In the genomic region with DNA sequence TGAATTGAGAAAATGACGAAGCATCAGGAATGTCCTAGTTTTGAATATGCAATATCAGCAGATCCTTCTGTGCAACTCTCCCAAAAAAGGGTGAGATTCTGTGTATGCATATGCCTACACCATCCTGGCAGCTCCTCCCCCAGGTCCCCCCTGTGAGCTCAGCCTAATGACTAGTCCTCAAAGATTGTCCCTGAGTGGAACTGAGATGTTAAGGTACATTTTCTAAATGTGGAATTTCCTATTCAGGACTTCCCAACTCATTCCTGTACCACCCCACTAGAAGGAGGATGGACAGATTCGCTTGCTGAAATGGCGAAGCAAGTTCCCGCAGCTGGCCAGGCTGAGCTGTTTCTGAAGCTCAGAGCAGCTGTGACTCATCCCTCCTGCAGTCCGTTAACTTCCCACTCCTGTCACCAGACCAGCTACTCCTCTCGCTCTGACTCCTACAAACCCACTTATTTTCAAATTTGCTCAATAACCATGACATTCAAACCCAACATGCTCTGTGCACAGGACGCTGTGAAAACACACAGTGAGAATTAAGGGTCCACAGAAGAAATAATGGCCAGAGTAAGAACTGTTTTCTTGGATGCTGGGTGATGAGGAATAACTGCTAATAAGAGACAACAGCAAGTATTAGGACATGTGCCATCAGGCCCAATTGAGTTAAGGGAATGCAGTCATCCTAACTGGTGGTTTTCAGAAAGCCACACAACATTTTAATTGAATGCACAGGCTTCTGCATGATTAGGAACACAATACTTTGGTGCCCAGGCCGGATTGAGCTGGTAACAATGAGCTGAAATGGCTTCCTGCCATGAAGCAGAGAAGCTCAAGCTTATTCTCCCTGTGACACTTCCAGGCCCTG, we compare ENCODE assay signal across 2 cellular contexts.
TF ChIP-seq lines count a peak whose summit lies in the region.

No MANE protein-coding gene starts in this region.

TF ChIP-seq in IMR-90, 13 proteins besides CTCF, POLR2A, EP300 and RAD21 (continued from another document):
- TF ChIP-seq, protein P1, sequence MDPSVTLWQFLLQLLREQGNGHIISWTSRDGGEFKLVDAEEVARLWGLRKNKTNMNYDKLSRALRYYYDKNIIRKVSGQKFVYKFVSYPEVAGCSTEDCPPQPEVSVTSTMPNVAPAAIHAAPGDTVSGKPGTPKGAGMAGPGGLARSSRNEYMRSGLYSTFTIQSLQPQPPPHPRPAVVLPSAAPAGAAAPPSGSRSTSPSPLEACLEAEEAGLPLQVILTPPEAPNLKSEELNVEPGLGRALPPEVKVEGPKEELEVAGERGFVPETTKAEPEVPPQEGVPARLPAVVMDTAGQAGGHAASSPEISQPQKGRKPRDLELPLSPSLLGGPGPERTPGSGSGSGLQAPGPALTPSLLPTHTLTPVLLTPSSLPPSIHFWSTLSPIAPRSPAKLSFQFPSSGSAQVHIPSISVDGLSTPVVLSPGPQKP (IDR thresholded peaks at IDR 0.05; ENCODE audit: borderline replicate concordance, low read depth, low read length) = no peak
- TF ChIP-seq FOS (IDR thresholded peaks at IDR 0.05; ENCODE audit: low read depth, low read length) = peak; percentile 74
- peak; percentile 95 for TF ChIP-seq MAFK (IDR thresholded peaks at IDR 0.05; ENCODE audit: low read depth, low read length)

TF ChIP-seq in WTC11, 78 proteins besides CTCF, POLR2A, EP300 and RAD21 (continued from another document):
- TF ChIP-seq, protein P2, sequence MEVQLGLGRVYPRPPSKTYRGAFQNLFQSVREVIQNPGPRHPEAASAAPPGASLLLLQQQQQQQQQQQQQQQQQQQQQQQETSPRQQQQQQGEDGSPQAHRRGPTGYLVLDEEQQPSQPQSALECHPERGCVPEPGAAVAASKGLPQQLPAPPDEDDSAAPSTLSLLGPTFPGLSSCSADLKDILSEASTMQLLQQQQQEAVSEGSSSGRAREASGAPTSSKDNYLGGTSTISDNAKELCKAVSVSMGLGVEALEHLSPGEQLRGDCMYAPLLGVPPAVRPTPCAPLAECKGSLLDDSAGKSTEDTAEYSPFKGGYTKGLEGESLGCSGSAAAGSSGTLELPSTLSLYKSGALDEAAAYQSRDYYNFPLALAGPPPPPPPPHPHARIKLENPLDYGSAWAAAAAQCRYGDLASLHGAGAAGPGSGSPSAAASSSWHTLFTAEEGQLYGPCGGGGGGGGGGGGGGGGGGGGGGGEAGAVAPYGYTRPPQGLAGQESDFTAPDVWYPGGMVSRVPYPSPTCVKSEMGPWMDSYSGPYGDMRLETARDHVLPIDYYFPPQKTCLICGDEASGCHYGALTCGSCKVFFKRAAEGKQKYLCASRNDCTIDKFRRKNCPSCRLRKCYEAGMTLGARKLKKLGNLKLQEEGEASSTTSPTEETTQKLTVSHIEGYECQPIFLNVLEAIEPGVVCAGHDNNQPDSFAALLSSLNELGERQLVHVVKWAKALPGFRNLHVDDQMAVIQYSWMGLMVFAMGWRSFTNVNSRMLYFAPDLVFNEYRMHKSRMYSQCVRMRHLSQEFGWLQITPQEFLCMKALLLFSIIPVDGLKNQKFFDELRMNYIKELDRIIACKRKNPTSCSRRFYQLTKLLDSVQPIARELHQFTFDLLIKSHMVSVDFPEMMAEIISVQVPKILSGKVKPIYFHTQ (CRISPR knock-in tag; IDR thresholded peaks at IDR 0.05) = no peak
- no peak for TF ChIP-seq ZNF416 (CRISPR knock-in tag; IDR thresholded peaks at IDR 0.05)
- TF ChIP-seq, protein P3, sequence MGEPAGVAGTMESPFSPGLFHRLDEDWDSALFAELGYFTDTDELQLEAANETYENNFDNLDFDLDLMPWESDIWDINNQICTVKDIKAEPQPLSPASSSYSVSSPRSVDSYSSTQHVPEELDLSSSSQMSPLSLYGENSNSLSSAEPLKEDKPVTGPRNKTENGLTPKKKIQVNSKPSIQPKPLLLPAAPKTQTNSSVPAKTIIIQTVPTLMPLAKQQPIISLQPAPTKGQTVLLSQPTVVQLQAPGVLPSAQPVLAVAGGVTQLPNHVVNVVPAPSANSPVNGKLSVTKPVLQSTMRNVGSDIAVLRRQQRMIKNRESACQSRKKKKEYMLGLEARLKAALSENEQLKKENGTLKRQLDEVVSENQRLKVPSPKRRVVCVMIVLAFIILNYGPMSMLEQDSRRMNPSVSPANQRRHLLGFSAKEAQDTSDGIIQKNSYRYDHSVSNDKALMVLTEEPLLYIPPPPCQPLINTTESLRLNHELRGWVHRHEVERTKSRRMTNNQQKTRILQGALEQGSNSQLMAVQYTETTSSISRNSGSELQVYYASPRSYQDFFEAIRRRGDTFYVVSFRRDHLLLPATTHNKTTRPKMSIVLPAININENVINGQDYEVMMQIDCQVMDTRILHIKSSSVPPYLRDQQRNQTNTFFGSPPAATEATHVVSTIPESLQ (CRISPR knock-in tag; IDR thresholded peaks at IDR 0.05) = no peak
- TF ChIP-seq, protein P4, sequence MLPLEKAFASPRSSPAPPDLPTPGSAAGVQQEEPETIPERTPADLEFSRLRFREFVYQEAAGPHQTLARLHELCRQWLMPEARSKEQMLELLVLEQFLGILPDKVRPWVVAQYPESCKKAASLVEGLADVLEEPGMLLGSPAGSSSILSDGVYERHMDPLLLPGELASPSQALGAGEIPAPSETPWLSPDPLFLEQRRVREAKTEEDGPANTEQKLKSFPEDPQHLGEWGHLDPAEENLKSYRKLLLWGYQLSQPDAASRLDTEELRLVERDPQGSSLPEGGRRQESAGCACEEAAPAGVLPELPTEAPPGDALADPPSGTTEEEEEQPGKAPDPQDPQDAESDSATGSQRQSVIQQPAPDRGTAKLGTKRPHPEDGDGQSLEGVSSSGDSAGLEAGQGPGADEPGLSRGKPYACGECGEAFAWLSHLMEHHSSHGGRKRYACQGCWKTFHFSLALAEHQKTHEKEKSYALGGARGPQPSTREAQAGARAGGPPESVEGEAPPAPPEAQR (CRISPR knock-in tag; IDR thresholded peaks at IDR 0.05) = no peak
- no peak for TF ChIP-seq ELF4 (CRISPR knock-in tag; IDR thresholded peaks at IDR 0.05; ENCODE audit: low read depth)
- TF ChIP-seq ESRRA (CRISPR knock-in tag; IDR thresholded peaks at IDR 0.05; ENCODE audit: borderline replicate concordance) = no peak
- TF ChIP-seq, protein P5, sequence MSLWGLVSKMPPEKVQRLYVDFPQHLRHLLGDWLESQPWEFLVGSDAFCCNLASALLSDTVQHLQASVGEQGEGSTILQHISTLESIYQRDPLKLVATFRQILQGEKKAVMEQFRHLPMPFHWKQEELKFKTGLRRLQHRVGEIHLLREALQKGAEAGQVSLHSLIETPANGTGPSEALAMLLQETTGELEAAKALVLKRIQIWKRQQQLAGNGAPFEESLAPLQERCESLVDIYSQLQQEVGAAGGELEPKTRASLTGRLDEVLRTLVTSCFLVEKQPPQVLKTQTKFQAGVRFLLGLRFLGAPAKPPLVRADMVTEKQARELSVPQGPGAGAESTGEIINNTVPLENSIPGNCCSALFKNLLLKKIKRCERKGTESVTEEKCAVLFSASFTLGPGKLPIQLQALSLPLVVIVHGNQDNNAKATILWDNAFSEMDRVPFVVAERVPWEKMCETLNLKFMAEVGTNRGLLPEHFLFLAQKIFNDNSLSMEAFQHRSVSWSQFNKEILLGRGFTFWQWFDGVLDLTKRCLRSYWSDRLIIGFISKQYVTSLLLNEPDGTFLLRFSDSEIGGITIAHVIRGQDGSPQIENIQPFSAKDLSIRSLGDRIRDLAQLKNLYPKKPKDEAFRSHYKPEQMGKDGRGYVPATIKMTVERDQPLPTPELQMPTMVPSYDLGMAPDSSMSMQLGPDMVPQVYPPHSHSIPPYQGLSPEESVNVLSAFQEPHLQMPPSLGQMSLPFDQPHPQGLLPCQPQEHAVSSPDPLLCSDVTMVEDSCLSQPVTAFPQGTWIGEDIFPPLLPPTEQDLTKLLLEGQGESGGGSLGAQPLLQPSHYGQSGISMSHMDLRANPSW (CRISPR knock-in tag; conservative IDR thresholded peaks at IDR 0.05; ENCODE audit: low read depth) = no peak
- TF ChIP-seq, protein P6, sequence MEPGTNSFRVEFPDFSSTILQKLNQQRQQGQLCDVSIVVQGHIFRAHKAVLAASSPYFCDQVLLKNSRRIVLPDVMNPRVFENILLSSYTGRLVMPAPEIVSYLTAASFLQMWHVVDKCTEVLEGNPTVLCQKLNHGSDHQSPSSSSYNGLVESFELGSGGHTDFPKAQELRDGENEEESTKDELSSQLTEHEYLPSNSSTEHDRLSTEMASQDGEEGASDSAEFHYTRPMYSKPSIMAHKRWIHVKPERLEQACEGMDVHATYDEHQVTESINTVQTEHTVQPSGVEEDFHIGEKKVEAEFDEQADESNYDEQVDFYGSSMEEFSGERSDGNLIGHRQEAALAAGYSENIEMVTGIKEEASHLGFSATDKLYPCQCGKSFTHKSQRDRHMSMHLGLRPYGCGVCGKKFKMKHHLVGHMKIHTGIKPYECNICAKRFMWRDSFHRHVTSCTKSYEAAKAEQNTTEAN (CRISPR knock-in tag; IDR thresholded peaks at IDR 0.05) = no peak
- no peak for TF ChIP-seq TEAD4 (CRISPR knock-in tag; IDR thresholded peaks at IDR 0.05)
- TF ChIP-seq, protein P7, sequence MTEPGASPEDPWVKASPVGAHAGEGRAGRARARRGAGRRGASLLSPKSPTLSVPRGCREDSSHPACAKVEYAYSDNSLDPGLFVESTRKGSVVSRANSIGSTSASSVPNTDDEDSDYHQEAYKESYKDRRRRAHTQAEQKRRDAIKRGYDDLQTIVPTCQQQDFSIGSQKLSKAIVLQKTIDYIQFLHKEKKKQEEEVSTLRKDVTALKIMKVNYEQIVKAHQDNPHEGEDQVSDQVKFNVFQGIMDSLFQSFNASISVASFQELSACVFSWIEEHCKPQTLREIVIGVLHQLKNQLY (CRISPR knock-in tag; IDR thresholded peaks at IDR 0.05) = no peak
- TF ChIP-seq ZNF396 (CRISPR knock-in tag; IDR thresholded peaks at IDR 0.05; ENCODE audit: borderline replicate concordance) = no peak
- TF ChIP-seq, protein P8, sequence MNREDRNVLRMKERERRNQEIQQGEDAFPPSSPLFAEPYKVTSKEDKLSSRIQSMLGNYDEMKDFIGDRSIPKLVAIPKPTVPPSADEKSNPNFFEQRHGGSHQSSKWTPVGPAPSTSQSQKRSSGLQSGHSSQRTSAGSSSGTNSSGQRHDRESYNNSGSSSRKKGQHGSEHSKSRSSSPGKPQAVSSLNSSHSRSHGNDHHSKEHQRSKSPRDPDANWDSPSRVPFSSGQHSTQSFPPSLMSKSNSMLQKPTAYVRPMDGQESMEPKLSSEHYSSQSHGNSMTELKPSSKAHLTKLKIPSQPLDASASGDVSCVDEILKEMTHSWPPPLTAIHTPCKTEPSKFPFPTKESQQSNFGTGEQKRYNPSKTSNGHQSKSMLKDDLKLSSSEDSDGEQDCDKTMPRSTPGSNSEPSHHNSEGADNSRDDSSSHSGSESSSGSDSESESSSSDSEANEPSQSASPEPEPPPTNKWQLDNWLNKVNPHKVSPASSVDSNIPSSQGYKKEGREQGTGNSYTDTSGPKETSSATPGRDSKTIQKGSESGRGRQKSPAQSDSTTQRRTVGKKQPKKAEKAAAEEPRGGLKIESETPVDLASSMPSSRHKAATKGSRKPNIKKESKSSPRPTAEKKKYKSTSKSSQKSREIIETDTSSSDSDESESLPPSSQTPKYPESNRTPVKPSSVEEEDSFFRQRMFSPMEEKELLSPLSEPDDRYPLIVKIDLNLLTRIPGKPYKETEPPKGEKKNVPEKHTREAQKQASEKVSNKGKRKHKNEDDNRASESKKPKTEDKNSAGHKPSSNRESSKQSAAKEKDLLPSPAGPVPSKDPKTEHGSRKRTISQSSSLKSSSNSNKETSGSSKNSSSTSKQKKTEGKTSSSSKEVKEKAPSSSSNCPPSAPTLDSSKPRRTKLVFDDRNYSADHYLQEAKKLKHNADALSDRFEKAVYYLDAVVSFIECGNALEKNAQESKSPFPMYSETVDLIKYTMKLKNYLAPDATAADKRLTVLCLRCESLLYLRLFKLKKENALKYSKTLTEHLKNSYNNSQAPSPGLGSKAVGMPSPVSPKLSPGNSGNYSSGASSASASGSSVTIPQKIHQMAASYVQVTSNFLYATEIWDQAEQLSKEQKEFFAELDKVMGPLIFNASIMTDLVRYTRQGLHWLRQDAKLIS (CRISPR knock-in tag; IDR thresholded peaks at IDR 0.05; ENCODE audit: borderline replicate concordance) = no peak
- TF ChIP-seq ZNF138 (CRISPR knock-in tag; conservative IDR thresholded peaks at IDR 0.05) = no peak
- no peak for TF ChIP-seq HMGA2 (CRISPR knock-in tag; IDR thresholded peaks at IDR 0.05)
- TF ChIP-seq IRF2 (CRISPR knock-in tag; IDR thresholded peaks at IDR 0.05; ENCODE audit: borderline replicate concordance, low read depth) = no peak
- TF ChIP-seq CBFB (CRISPR knock-in tag; IDR thresholded peaks at IDR 0.05; ENCODE audit: low read depth) = no peak
- no peak for TF ChIP-seq NR2C2 (CRISPR knock-in tag; IDR thresholded peaks at IDR 0.05)
- TF ChIP-seq, protein P9, sequence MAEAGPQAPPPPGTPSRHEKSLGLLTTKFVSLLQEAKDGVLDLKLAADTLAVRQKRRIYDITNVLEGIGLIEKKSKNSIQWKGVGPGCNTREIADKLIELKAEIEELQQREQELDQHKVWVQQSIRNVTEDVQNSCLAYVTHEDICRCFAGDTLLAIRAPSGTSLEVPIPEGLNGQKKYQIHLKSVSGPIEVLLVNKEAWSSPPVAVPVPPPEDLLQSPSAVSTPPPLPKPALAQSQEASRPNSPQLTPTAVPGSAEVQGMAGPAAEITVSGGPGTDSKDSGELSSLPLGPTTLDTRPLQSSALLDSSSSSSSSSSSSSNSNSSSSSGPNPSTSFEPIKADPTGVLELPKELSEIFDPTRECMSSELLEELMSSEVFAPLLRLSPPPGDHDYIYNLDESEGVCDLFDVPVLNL (CRISPR knock-in tag; IDR thresholded peaks at IDR 0.05; ENCODE audit: borderline replicate concordance, low read depth) = no peak
TF ChIP-seq in WTC11: peak in this region for 0.
